In the genomic region with DNA sequence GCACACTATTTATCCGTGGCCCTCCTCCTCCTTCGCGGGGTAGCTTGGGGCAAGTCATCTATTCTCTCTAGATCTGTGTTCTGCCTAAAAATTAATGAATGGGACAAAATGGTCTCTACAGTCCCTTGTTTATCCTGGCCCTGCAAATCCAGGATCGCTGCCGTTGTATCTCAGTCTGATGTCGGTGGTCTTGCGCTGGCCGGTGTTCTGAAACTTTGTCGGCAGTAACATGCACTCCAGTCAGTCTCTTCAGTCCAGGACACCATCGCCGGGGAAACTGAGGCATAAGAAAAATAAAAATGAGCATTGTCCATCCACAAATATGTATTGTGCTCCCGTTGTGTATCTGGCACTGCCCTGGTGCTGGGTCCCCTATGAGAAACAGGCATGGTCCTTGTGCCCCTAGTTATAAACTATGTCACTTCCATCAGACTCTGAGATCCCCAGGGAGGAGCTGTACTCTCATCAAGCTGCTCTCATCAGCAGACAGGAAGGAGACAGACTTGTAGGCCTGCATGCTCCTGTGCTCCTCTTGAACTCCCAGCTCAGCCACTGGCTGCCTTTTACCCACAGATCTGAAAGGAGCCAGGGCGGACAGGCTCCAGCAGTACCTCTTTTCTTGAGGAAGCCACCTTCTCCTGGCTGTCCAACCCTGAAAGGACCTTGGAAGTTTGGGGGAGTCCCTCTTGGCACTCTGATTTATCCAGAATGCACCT, we compare ENCODE assay signal across 8 cellular contexts. TPM values are rescaled to one million over a fixed set of nuclear protein-coding genes. Genes with fewer than 3 reads are reported as not detected.
DNase-seq lines count a peak whose midpoint lies in the region; ATAC-seq lines count a peak whose summit lies in the region.

No MANE protein-coding gene starts in this region.

- intact Hi-C loops in activated T-helper 2 cell treated with anti-CD3 and anti-CD28 coated beads, Interferon-gamma antibody, Interleukin-2, Interleukin-4, amounts not matched to agents 10 μg/mL and 5 μg/mL and 100 μg/mL, durations not matched to agents 14 hours and 24 hours and 36 hours (cut with micrococcal nuclease): loop anchor here (2.0 kb wide), 1 partner anchor 57 kb away; a partner anchor contains a TSS

- peaks cover 15% of the 10 kb centered on the region for H3K36me3 Mint-ChIP-seq in T-helper 1 cell treated with Interleukin-12 subunit alpha and Interleukin-12 subunit beta and Interleukin-4 antibody, amounts not matched to agents 30 μg/mL and 1 μg/mL, for 36 hours (ENCODE audit: low read depth)
- H3K36me3 Mint-ChIP-seq in activated T-helper 2 cell treated with anti-CD3 and anti-CD28 coated beads, Interferon-gamma antibody, Interleukin-2, Interleukin-4, amounts not matched to agents 10 μg/mL and 5 μg/mL and 100 μg/mL, durations not matched to agents 14 hours and 24 hours and 36 hours (ENCODE audit: low read depth): peaks cover 15% of the 10 kb centered on the region
- peaks cover 19% of the 10 kb centered on the region for H3K36me3 Mint-ChIP-seq in stimulated activated memory B cell treated with anti-CD40 and anti-IgM and Interleukin-4, amounts not matched to agents 10 μg/mL and 1 μg/mL and 100 μg/mL, for 72 hours

- DNase-seq in T-helper 1 cell: no peak
- DNase-seq in activated T-helper 2 cell treated with anti-CD3 and anti-CD28 coated beads, Interferon-gamma antibody, Interleukin-2, Interleukin-4, amounts not matched to agents 10 μg/mL and 5 μg/mL and 100 μg/mL, durations not matched to agents 14 hours and 24 hours and 36 hours (ENCODE audit: low spot score): no peak
- DNase-seq in NCI-H2171 (lab: John Stamatoyannopoulos, UW): no peak

- H3K4me3 Mint-ChIP-seq in T-helper 1 cell treated with Interleukin-12 subunit alpha and Interleukin-12 subunit beta and Interleukin-4 antibody, amounts not matched to agents 30 μg/mL and 1 μg/mL, for 36 hours: peak overlapping the region; percentile 95
- H3K4me3 Mint-ChIP-seq in activated T-helper 2 cell treated with anti-CD3 and anti-CD28 coated beads, Interferon-gamma antibody, Interleukin-2, Interleukin-4, amounts not matched to agents 10 μg/mL and 5 μg/mL and 100 μg/mL, durations not matched to agents 14 hours and 24 hours and 36 hours (ENCODE audit: low read depth): peak overlapping the region; percentile 83
- peak overlapping the region; percentile 86 for H3K4me3 Mint-ChIP-seq in stimulated activated memory B cell treated with anti-CD40 and anti-IgM and Interleukin-4, amounts not matched to agents 10 μg/mL and 1 μg/mL and 100 μg/mL, for 72 hours

- H3K4me1 ChIP-seq in iPS-20b (ENCODE audit: insufficient read depth, low read length): peaks cover 7% of the 10 kb centered on the region; the same call in 1 of the 2 replicates

- H3K36me3 ChIP-seq in iPS-20b (ENCODE audit: insufficient read depth, low read depth, low read length): no peaks in the 10 kb centered on the region

- ATAC-seq in stimulated activated memory B cell treated with anti-CD40 and anti-IgM and Interleukin-4, amounts not matched to agents 10 μg/mL and 1 μg/mL and 100 μg/mL, for 72 hours: no peak
- ATAC-seq in HG02588 (IDR thresholded peaks at IDR 0.05; ENCODE audit: unreplicated experiment) (no peak), GM21526 (IDR thresholded peaks at IDR 0.05; ENCODE audit: low FRiP score, unreplicated experiment) (no peak)

- H3K27me3 Mint-ChIP-seq in T-helper 1 cell treated with Interleukin-12 subunit alpha and Interleukin-12 subunit beta and Interleukin-4 antibody, amounts not matched to agents 30 μg/mL and 1 μg/mL, for 36 hours (ENCODE audit: low read depth): peaks cover 39% of the 10 kb centered on the region
- peaks cover 35% of the 10 kb centered on the region for H3K27me3 Mint-ChIP-seq in activated T-helper 2 cell treated with anti-CD3 and anti-CD28 coated beads, Interferon-gamma antibody, Interleukin-2, Interleukin-4, amounts not matched to agents 10 μg/mL and 5 μg/mL and 100 μg/mL, durations not matched to agents 14 hours and 24 hours and 36 hours (ENCODE audit: low read depth)
- H3K27me3 Mint-ChIP-seq in stimulated activated memory B cell treated with anti-CD40 and anti-IgM and Interleukin-4, amounts not matched to agents 10 μg/mL and 1 μg/mL and 100 μg/mL, for 72 hours: peaks cover 29% of the 10 kb centered on the region

- H3K27ac ChIP-seq in iPS-20b (ENCODE audit: low read length): no peak overlapping the region

- peaks cover 70% of the 10 kb centered on the region for H3K27me3 ChIP-seq in iPS-20b (ENCODE audit: insufficient read depth, low read length)

- no peaks in the 10 kb centered on the region for H3K9me3 Mint-ChIP-seq in T-helper 1 cell treated with Interleukin-12 subunit alpha and Interleukin-12 subunit beta and Interleukin-4 antibody, amounts not matched to agents 30 μg/mL and 1 μg/mL, for 36 hours
- H3K9me3 Mint-ChIP-seq in activated T-helper 2 cell treated with anti-CD3 and anti-CD28 coated beads, Interferon-gamma antibody, Interleukin-2, Interleukin-4, amounts not matched to agents 10 μg/mL and 5 μg/mL and 100 μg/mL, durations not matched to agents 14 hours and 24 hours and 36 hours: no peaks in the 10 kb centered on the region
- peaks cover 5% of the 10 kb centered on the region for H3K9me3 Mint-ChIP-seq in stimulated activated memory B cell treated with anti-CD40 and anti-IgM and Interleukin-4, amounts not matched to agents 10 μg/mL and 1 μg/mL and 100 μg/mL, for 72 hours

- no peak overlapping the region for H3K27ac Mint-ChIP-seq in T-helper 1 cell treated with Interleukin-12 subunit alpha and Interleukin-12 subunit beta and Interleukin-4 antibody, amounts not matched to agents 30 μg/mL and 1 μg/mL, for 36 hours
- H3K27ac Mint-ChIP-seq in activated T-helper 2 cell treated with anti-CD3 and anti-CD28 coated beads, Interferon-gamma antibody, Interleukin-2, Interleukin-4, amounts not matched to agents 10 μg/mL and 5 μg/mL and 100 μg/mL, durations not matched to agents 14 hours and 24 hours and 36 hours: no peak overlapping the region
- H3K27ac Mint-ChIP-seq in stimulated activated memory B cell treated with anti-CD40 and anti-IgM and Interleukin-4, amounts not matched to agents 10 μg/mL and 1 μg/mL and 100 μg/mL, for 72 hours: peak overlapping the region; percentile 94

- H3K4me3 ChIP-seq in iPS-20b (ENCODE audit: low read length): peak overlapping the region; percentile 86; the same call in 1 of the 2 replicates

- H3K4me1 Mint-ChIP-seq in T-helper 1 cell treated with Interleukin-12 subunit alpha and Interleukin-12 subunit beta and Interleukin-4 antibody, amounts not matched to agents 30 μg/mL and 1 μg/mL, for 36 hours (ENCODE audit: low read depth): peaks cover 26% of the 10 kb centered on the region
- peaks cover 33% of the 10 kb centered on the region for H3K4me1 Mint-ChIP-seq in activated T-helper 2 cell treated with anti-CD3 and anti-CD28 coated beads, Interferon-gamma antibody, Interleukin-2, Interleukin-4, amounts not matched to agents 10 μg/mL and 5 μg/mL and 100 μg/mL, durations not matched to agents 14 hours and 24 hours and 36 hours (ENCODE audit: low read depth)
- H3K4me1 Mint-ChIP-seq in stimulated activated memory B cell treated with anti-CD40 and anti-IgM and Interleukin-4, amounts not matched to agents 10 μg/mL and 1 μg/mL and 100 μg/mL, for 72 hours: peaks cover 49% of the 10 kb centered on the region

- H3K9me3 ChIP-seq in iPS-20b (ENCODE audit: insufficient read depth, low read depth, low read length): no peaks in the 10 kb centered on the region; the same call in 1 of the 2 replicates

- H3K9ac ChIP-seq in iPS-20b (ENCODE audit: low read depth, low read length): no peak overlapping the region

RNA-seq across cellular contexts. Expression of a gene that starts 13.7 kb away (rescaled TPM):
- not detected in 2 replicates for total RNA-seq in activated T-helper 2 cell treated with anti-CD3 and anti-CD28 coated beads, Interferon-gamma antibody, Interleukin-2, Interleukin-4, amounts not matched to agents 10 μg/mL and 5 μg/mL and 100 μg/mL, durations not matched to agents 14 hours and 24 hours and 36 hours

RNA-seq across cellular contexts. Expression of a gene that starts 57.4 kb away (rescaled TPM):
- 35.1 and 37.1 TPM in 2 replicates for total RNA-seq in activated T-helper 2 cell treated with anti-CD3 and anti-CD28 coated beads, Interferon-gamma antibody, Interleukin-2, Interleukin-4, amounts not matched to agents 10 μg/mL and 5 μg/mL and 100 μg/mL, durations not matched to agents 14 hours and 24 hours and 36 hours
